In the genomic region with DNA sequence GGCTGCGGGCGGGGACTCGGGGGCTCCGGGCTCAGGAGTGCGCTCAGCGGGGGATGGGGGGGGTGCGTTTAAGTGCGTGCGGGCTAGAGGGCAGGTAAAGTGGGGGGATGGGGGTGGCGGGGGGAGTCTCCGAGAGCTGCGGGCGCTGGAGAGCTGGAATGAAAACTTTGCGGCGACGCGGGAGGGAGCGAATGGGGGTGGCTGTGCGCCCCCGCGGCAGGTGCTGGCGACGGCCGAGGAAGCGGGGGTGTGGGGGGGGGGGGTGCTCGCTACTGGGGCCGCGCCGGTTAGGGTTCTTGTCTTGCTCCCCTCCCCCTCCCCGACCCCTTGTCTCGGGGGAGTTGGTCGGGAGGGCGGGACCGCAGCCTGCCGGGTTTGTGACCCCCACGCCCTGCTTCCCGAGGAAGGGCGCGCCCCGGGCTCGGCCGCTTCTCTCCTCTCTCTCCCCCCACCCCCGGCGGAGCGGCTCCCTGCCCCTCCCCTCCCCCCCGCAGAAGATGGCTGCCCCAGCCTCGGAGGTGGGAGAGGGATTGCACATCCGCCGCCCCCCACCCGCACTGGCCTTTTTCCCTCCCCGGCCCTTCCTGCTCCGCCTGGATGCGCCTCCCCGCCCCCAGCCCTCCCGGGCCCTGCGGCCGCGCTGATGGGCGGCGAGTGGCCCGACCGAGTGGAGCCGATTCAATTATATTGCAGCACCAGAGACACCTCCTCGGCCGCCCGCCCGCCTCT, we compare ENCODE assay signal across 8 cellular contexts. TPM values are rescaled to one million over a fixed set of nuclear protein-coding genes. Genes with fewer than 3 reads are reported as not detected.
DNase-seq lines count a peak whose midpoint lies in the region; ATAC-seq, FAIRE-seq and TF ChIP-seq lines count a peak whose summit lies in the region.

No MANE protein-coding gene starts in this region.

- no TSS peak for BruUV-seq in GM12878 (replicated peaks; lab: Mats Ljungman, UMichigan)

- SMC1A ChIA-PET in GM12878 (lab: Charles Lee; ENCODE audit: uncharacterized antibody, unreplicated experiment) = interaction anchor here (0.6 to 1.3 kb wide), 5 partner anchors 57 to 173 kb away, joined by 3 to 4 read pairs (median 3); no protein-coding TSS in a partner anchor

- dilution Hi-C loops in keratinocyte (cut with MboI; ENCODE audit: extremely low pct_ligation_motif_present, low sequenced_read_pairs) = no loop called here

- in situ Hi-C loops in GM23248 (cut with MboI) (no loop called here), GM12878 (cut with MboI) (loop anchor here (25.0 kb wide), 1 partner anchor 176 kb away; no protein-coding TSS in a partner anchor)

- no peaks in the 10 kb centered on the region for H3K36me3 ChIP-seq in GM23248 (ENCODE audit: low read depth)
- H3K36me3 ChIP-seq in GM12878 (ENCODE audit: control insufficient read depth in 2 of 2, insufficient read depth in 2 of 2, low read length in 1 of 2) = peaks cover 2 to 12% of the 10 kb centered on the region in 2 experiments; a peak in 3 of 4 replicates
- peaks cover 0 to 2% of the 10 kb centered on the region in 2 experiments for H3K36me3 ChIP-seq in keratinocyte (ENCODE audit: control insufficient read depth in 2 of 2, extremely low read depth in 1 of 2, insufficient read depth in 2 of 2, low read length in 2 of 2)
- H3K36me3 ChIP-seq in stomach smooth muscle (ENCODE audit: control insufficient read depth in 2 of 2, insufficient read depth in 2 of 2, low read length in 2 of 2) = no peaks in the 10 kb centered on the region

- H3K4me3 ChIP-seq in AG09309 (ENCODE audit: control insufficient read depth, low read depth, low read length) = peak overlapping the region; percentile 57
- H3K4me3 ChIP-seq in GM23248 = peak overlapping the region; percentile 76
- H3K4me3 ChIP-seq in GM12878 = peak overlapping the region; percentile 95
- H3K4me3 ChIP-seq in keratinocyte (ENCODE audit: control insufficient read depth in 2 of 3, extremely low read depth in 1 of 3, insufficient read depth in 2 of 3, low read depth in 1 of 3, low read length in 3 of 3) = peak overlapping the region; percentile 61 to 67 (median 65)
- H3K4me3 ChIP-seq in stomach smooth muscle (ENCODE audit: low read length in 2 of 2) = peak overlapping the region; percentile 65 to 76

- no peak for TF ChIP-seq RAD21 in GM12878 (IDR thresholded peaks at IDR 0.05; ENCODE audit: insufficient read depth, low read depth, low read length)

- H4K20me1 ChIP-seq in GM23248 (ENCODE audit: insufficient read depth) = peaks cover 6% of the 10 kb centered on the region; the same call in 1 of the 2 replicates
- H4K20me1 ChIP-seq in GM12878 (ENCODE audit: control insufficient read depth, insufficient read depth) = peaks cover 17% of the 10 kb centered on the region; the same call in 1 of the 2 replicates
- H4K20me1 ChIP-seq in keratinocyte (ENCODE audit: control insufficient read depth, extremely low read depth, insufficient read depth, low read length) = peaks cover 20% of the 10 kb centered on the region

- peaks cover 22% of the 10 kb centered on the region for H3K4me1 ChIP-seq in GM23248 (ENCODE audit: insufficient read depth)
- peaks cover 42% of the 10 kb centered on the region for H3K4me1 ChIP-seq in GM12878 (ENCODE audit: control insufficient read depth, insufficient read depth, low read length)
- peaks cover 41% of the 10 kb centered on the region for H3K4me1 ChIP-seq in keratinocyte (ENCODE audit: control insufficient read depth, extremely low read depth, insufficient read depth, low read length)
- H3K4me1 ChIP-seq in stomach smooth muscle (ENCODE audit: control insufficient read depth, insufficient read depth, low read length) = peaks cover 59% of the 10 kb centered on the region

- no peak for TF ChIP-seq EP300 in GM12878 (IDR thresholded peaks at IDR 0.05; ENCODE audit: borderline replicate concordance in 1 of 2, control insufficient read depth in 1 of 2, low read depth in 2 of 2, low read length in 2 of 2)

- no peaks in the 10 kb centered on the region; the same call in 1 of the 2 replicates for H3F3A ChIP-seq in GM23248 (ENCODE audit: insufficient read depth)

- FAIRE-seq in GM12878 (lab: Jason Lieb, UNC) (no peak), keratinocyte (lab: Jason Lieb, UNC) (no peak)

- H2AFZ ChIP-seq in GM23248 (no peak overlapping the region), GM12878 (ENCODE audit: control insufficient read depth, low read depth, low read length) (no peak overlapping the region), keratinocyte (ENCODE audit: control insufficient read depth, low read length) (no peak overlapping the region)

- ATAC-seq in GM12878 (no peak), HG02840 (IDR thresholded peaks at IDR 0.05; ENCODE audit: low FRiP score, unreplicated experiment) (no peak)

- 0 out of 2 replicates have a peak, but pooled peaks have one; percentile 11 for TF ChIP-seq POLR2A in GM12878 (IDR thresholded peaks at IDR 0.05; ENCODE audit: low read depth, low read length)

- no peaks in the 10 kb centered on the region for H3K9me3 ChIP-seq in GM23248 (ENCODE audit: low read depth)
- no peaks in the 10 kb centered on the region for H3K9me3 ChIP-seq in GM12878 (replicated peaks; ENCODE audit: control insufficient read depth, insufficient read depth, low read length)
- no peaks in the 10 kb centered on the region for H3K9me3 ChIP-seq in keratinocyte (ENCODE audit: control insufficient read depth, low read depth, low read length)
- no peaks in the 10 kb centered on the region for H3K9me3 ChIP-seq in stomach smooth muscle (ENCODE audit: control insufficient read depth in 2 of 2, low read length in 2 of 2)

- H3K4me2 ChIP-seq in GM23248 (ENCODE audit: unreplicated experiment) (peak overlapping the region; percentile 60), GM12878 (ENCODE audit: control insufficient read depth, insufficient read depth) (peak overlapping the region; percentile 75), keratinocyte (ENCODE audit: control insufficient read depth, extremely low read depth, insufficient read depth, low read depth, low read length) (peak overlapping the region; percentile 84)

- no peaks in the 10 kb centered on the region for H3K9me2 ChIP-seq in GM23248 (ENCODE audit: insufficient read depth)

- CTCF ChIA-PET in GM12878 (lab: Yijun Ruan, JAX) = interaction anchor here (0.5 to 1.6 kb wide), 4 partner anchors 46 to 142 kb away, joined by 3 read pairs; no protein-coding TSS in a partner anchor

- POLR2A ChIA-PET in GM12878 (lab: Charles Lee) = interaction anchor here (1.0 to 4.3 kb wide), 4 partner anchors 44 to 60 kb away, joined by 4 to 32 read pairs (median 12); no protein-coding TSS in a partner anchor

- H3K27me3 ChIP-seq in GM23248 (replicated peaks; ENCODE audit: insufficient read depth) (no peaks in the 10 kb centered on the region), GM12878 (replicated peaks in 1 of 2; ENCODE audit: control insufficient read depth in 2 of 2, insufficient read depth in 2 of 2, low read length in 1 of 2) (no peaks in the 10 kb centered on the region), keratinocyte (ENCODE audit: control insufficient read depth, extremely low read depth, insufficient read depth, low read length) (no peaks in the 10 kb centered on the region), stomach smooth muscle (ENCODE audit: control insufficient read depth in 1 of 2, insufficient read depth in 2 of 2, low read length in 2 of 2) (no peaks in the 10 kb centered on the region)

- no peak for TF ChIP-seq CTCF in AG09309 (IDR thresholded peaks at IDR 0.05; ENCODE audit: control insufficient read depth, insufficient read depth, low read depth, low read length, missing control alignments)
- TF ChIP-seq CTCF in GM12878 (IDR thresholded peaks at IDR 0.05 in 2 of 3, conservative IDR thresholded peaks at IDR 0.05 in 1 of 3; ENCODE audit: control insufficient read depth in 2 of 3, extremely low read depth in 1 of 3, insufficient read depth in 1 of 3, low read depth in 3 of 3, low read length in 3 of 3) = no peak
- TF ChIP-seq CTCF in keratinocyte (optimal IDR thresholded peaks at IDR 0.05 in 1 of 3, IDR thresholded peaks at IDR 0.05 in 1 of 3, conservative IDR thresholded peaks at IDR 0.05 in 1 of 3; ENCODE audit: extremely low read depth in 1 of 3, insufficient read depth in 2 of 3, low read length in 3 of 3) = no peak

- H3K9me1 ChIP-seq in keratinocyte (ENCODE audit: control insufficient read depth, extremely low read depth, insufficient read depth, low read length) = no peaks in the 10 kb centered on the region

- 2 to 7% methylated on average over 11 to 62 of the region's 67 CpGs for WGBS in GM23248 (ENCODE audit: low coverage in 1 of 2, low lambda C conversion rate in 2 of 2, missing lambda C conversion rate in 2 of 2), 2 experiments
- 1% methylated on average over 19 of the region's 67 CpGs for WGBS in GM12878 (ENCODE audit: insufficient coverage, insufficient replicate concordance, low lambda C conversion rate, missing lambda C conversion rate)

- H3K27ac ChIP-seq in GM23248 = peak overlapping the region; percentile 94
- H3K27ac ChIP-seq in GM12878 (ENCODE audit: control insufficient read depth, insufficient read depth) = peak overlapping the region; percentile 73
- no peak overlapping the region for H3K27ac ChIP-seq in keratinocyte (ENCODE audit: control insufficient read depth, insufficient read depth, low read length)
- peak overlapping the region; percentile 67 for H3K27ac ChIP-seq in stomach smooth muscle (ENCODE audit: low read length)

- RAD21 ChIA-PET in GM12878 (lab: Charles Lee; ENCODE audit: unreplicated experiment) = interaction anchor here (0.9 to 6.0 kb wide), 6 partner anchors 45 to 123 kb away, joined by 3 to 56 read pairs (median 21); no protein-coding TSS in a partner anchor

- H3K79me2 ChIP-seq in GM23248 (ENCODE audit: insufficient read depth) (peaks cover 59% of the 10 kb centered on the region), GM12878 (ENCODE audit: control insufficient read depth, insufficient read depth, low read length) (peaks cover 67% of the 10 kb centered on the region), keratinocyte (ENCODE audit: control insufficient read depth, insufficient read depth, low read length) (peaks cover 5% of the 10 kb centered on the region)

- DNase-seq in AG09309 (ENCODE audit: low read depth) = no peak
- peak; percentile 79 for DNase-seq in GM23248
- peak; percentile 54 for DNase-seq in NOMO-1 treated with DMSO at 0.1 percent for 48 hours (lab: John Stamatoyannopoulos, UW; ENCODE audit: unreplicated experiment)
- DNase-seq in GM12878 (ENCODE audit: low read depth, low spot score) = no peak
- DNase-seq in keratinocyte (ENCODE audit: low read depth, low spot score) = no peak
- DNase-seq in NCI-H446 treated with DMSO at 0.1 percent for 48 hours (lab: John Stamatoyannopoulos, UW) = no peak

- H3K9ac ChIP-seq in GM23248 (peak overlapping the region; percentile 86), GM12878 (ENCODE audit: control insufficient read depth, insufficient read depth, low read length) (peak overlapping the region; percentile 61; the same call in 1 of the 2 replicates), keratinocyte (ENCODE audit: control insufficient read depth, extremely low read depth, insufficient read depth, low read length) (peak overlapping the region; percentile 86), stomach smooth muscle (ENCODE audit: low read length in 2 of 2) (no peak overlapping the region)

- intact Hi-C loops in GM12878 (cut with micrococcal nuclease; ENCODE audit: unreplicated experiment) = loop anchor here (2.0 to 5.0 kb wide), 2 partner anchors 193 to 311 kb away; no protein-coding TSS in a partner anchor

RNA-seq across cellular contexts. Expression of a gene that starts 0.7 kb away (rescaled TPM):
- 35.1 and 46.3 TPM in 2 replicates for total RNA-seq in GM23248 (2014; rRNA removed; shearing (Covaris generic))
- 10.6 and 11.6 TPM in 2 replicates for polyA plus RNA-seq in GM23248 (2016; fragmentation: Nextera tagmentation; extraction: Ambion mirVana)
- total RNA-seq in GM12878 (2013; cell fraction: nucleolus; rRNA removed) = 259 and 283 TPM in 2 replicates
- total RNA-seq in GM12878 (2014; rRNA removed) = 19.1 and 19.2 TPM in 2 replicates
- total RNA-seq in GM12878 (2014; rRNA removed; fragmentation: Illumina TruSeq; extraction: Trizol) = 11.9 and 12.3 TPM in 2 replicates
- 49.8 and 58.7 TPM in 2 replicates for total RNA-seq in GM12878 (2021)
- 11.7 TPM for polyA plus RNA-seq in GM12878 (2011; ENCODE audit: low read depth)
- polyA plus RNA-seq in GM12878 (2011; rRNA removed) = 16.1 and 19.8 TPM in 2 replicates
- 15.1 and 20.5 TPM in 2 replicates for polyA plus RNA-seq in GM12878 (2011; cell fraction: cytosol; rRNA removed)
- polyA plus RNA-seq in GM12878 (2011; cell fraction: nucleus; rRNA removed) = 112 and 143 TPM in 2 replicates
- polyA plus RNA-seq in GM12878 (2012) = 23.5 and 23.9 TPM in 2 replicates
- polyA plus RNA-seq in GM12878 (2014; fragmentation: Illumina TruSeq; extraction: Trizol) = 27.1 and 31.1 TPM in 2 replicates
- polyA plus RNA-seq in GM12878 (2014; fragmentation: Nextera tagmentation; extraction: Ambion mirVana) = 1 to 10 TPM; 4.6 to 5.1 TPM
- polyA plus RNA-seq in GM12878 (2014; rRNA removed) = 26.8 and 28.1 TPM in 2 replicates
- polyA plus RNA-seq in GM12878 (2016; fragmentation: Nextera tagmentation; extraction: Ambion mirVana) = 10 to 100 TPM; 14.6 to 17.3 TPM
- polyA minus RNA-seq in GM12878 (2011; rRNA and poly(A)+ RNA removed) = 22.6 and 35.7 TPM in 2 replicates
- polyA minus RNA-seq in GM12878 (2011; cell fraction: cytosol; rRNA and poly(A)+ RNA removed) = 19.0 and 21.0 TPM in 2 replicates
- polyA minus RNA-seq in GM12878 (2011; cell fraction: nucleus; rRNA and poly(A)+ RNA removed) = 33.7 and 54.0 TPM in 2 replicates
- polyA plus RNA-seq in keratinocyte = 4.3 to 6.2 TPM (median 5.0 TPM) in 3 replicates
- 16.7 TPM for polyA plus RNA-seq in keratinocyte (2011; ENCODE audit: low read depth)
- polyA plus RNA-seq in keratinocyte (2011; cell fraction: cytosol; rRNA removed) = 5.7 and 5.8 TPM in 2 replicates
- polyA plus RNA-seq in keratinocyte (2011; cell fraction: nucleus; rRNA removed) = 25.5 and 27.8 TPM in 2 replicates
- polyA plus RNA-seq in keratinocyte (2012; ENCODE audit: low replicate concordance) = 5.8 and 16.8 TPM in 2 replicates
- 6.8 to 9.9 TPM (median 9.3 TPM) in 3 replicates for polyA minus RNA-seq in keratinocyte
- 11.3 TPM for polyA minus RNA-seq in keratinocyte (2011; cell fraction: cytosol; rRNA and poly(A)+ RNA removed)
- polyA minus RNA-seq in keratinocyte (2011; cell fraction: nucleus; rRNA and poly(A)+ RNA removed) = 22.2 and 29.6 TPM in 2 replicates

Comparison
In these comparisons a context has a peak if more than half of its experiments do, and no peak if none do; other contexts are left out.
1. DNase-seq: peak in GM23248 (single experiment) and NOMO-1 treated with DMSO at 0.1 percent for 48 hours (single experiment); none in AG09309 (single experiment), GM12878 (single experiment), keratinocyte (single experiment) and NCI-H446 treated with DMSO at 0.1 percent for 48 hours (single experiment).
2. H3K9ac ChIP-seq: peak in GM23248 (single experiment), GM12878 (single experiment) and keratinocyte (single experiment); none in stomach smooth muscle (0 of 2).
3. Peak in every context shown above with its lines, with median percentiles within 50 percentile points of each other: H3K4me3 ChIP-seq and H3K4me2 ChIP-seq.